1 cellular context compared by ENCODE assay signal in genomic region chr6:11044712-11045167, GRCh38.
A peak's percentile ranks its signal among the peaks of the same experiment; 100 is the strongest.
TF ChIP-seq lines count a peak whose summit lies in the region.

No MANE protein-coding gene starts in this region.

TF ChIP-seq in K562, 482 proteins besides CTCF, POLR2A, EP300 and RAD21 (continued from another document):
- TF ChIP-seq HINFP (tag; conservative IDR thresholded peaks at IDR 0.05; ENCODE audit: low read depth) (no peak), NR1H2 (CRISPR knock-in tag; IDR thresholded peaks at IDR 0.05) (0 out of 2 replicates have a peak, but pooled peaks have one; percentile 47), KAT7 (CRISPR knock-in tag; IDR thresholded peaks at IDR 0.05; ENCODE audit: borderline replicate concordance) (0 out of 2 replicates have a peak, but pooled peaks have one; percentile 6), ZC3H4 (CRISPR knock-in tag; IDR thresholded peaks at IDR 0.05; ENCODE audit: borderline replicate concordance) (no peak), CBFB (CRISPR knock-in tag; IDR thresholded peaks at IDR 0.05) (peak; percentile 20; the same call in 1 of the 2 replicates)
TF ChIP-seq in K562: peak in this region for 7.
